In genomic region chr2:60544059-60544458, GRCh38 we compare ENCODE assay signal across 16 cellular contexts. TPM values are rescaled to one million over a fixed set of nuclear protein-coding genes. Genes with fewer than 3 reads are reported as not detected.
DNase-seq lines count a peak whose midpoint lies in the region; ATAC-seq and TF ChIP-seq lines count a peak whose summit lies in the region.
"Had no signal": no experiment of that assay in that cellular context is flagged by ENCODE, and none has a peak within 500 bp of the region (broad histone marks: within the 10 kb centered on the region; RNA-seq: fewer than 3 reads in every experiment).

No MANE protein-coding gene starts in this region.

- H4K20me1 ChIP-seq in SU-DHL-6 (ENCODE audit: low read depth, low read length): peaks cover 59% of the 10 kb centered on the region

- H3K9ac ChIP-seq in SU-DHL-6 (ENCODE audit: low read length) (peak overlapping the region; percentile 91; the same call in 1 of the 2 replicates), iPS-15b (ENCODE audit: low read depth, low read length) (peak overlapping the region; percentile 49), stomach smooth muscle (ENCODE audit: low read length in 2 of 2) (peak overlapping the region; percentile 64 to 70)

- no peak overlapping the region for H2AFZ ChIP-seq in SU-DHL-6 (ENCODE audit: low read depth, low read length, severe bottlenecking)

- H3K27ac Mint-ChIP-seq in activated CD4-positive, alpha-beta T cell treated with anti-CD3 and anti-CD28 coated beads, Interleukin-2, amount 10 ng/mL, durations not matched to agents 24 days and 14 days: no peak overlapping the region
- H3K27ac Mint-ChIP-seq: activated CD4-positive, alpha-beta memory T cell treated with anti-CD3 and anti-CD28 coated beads, Interleukin-2, amount 10 ng/mL, durations not matched to agents 7 days and 5 days had no signal

- H3K9me3 ChIP-seq in SU-DHL-6 (ENCODE audit: insufficient read depth, low read length): no peaks in the 10 kb centered on the region
- H3K9me3 ChIP-seq in iPS-15b (ENCODE audit: control insufficient read depth, insufficient read depth, low read length): no peaks in the 10 kb centered on the region
- H3K9me3 ChIP-seq in stomach smooth muscle (ENCODE audit: control insufficient read depth in 2 of 2, low read length in 2 of 2): no peaks in the 10 kb centered on the region
- H3K9me3 ChIP-seq: body of pancreas had no signal

- no peaks in the 10 kb centered on the region for H3K9me3 Mint-ChIP-seq in activated CD4-positive, alpha-beta T cell treated with anti-CD3 and anti-CD28 coated beads, Interleukin-2, amount 10 ng/mL, durations not matched to agents 24 days and 14 days
- H3K9me3 Mint-ChIP-seq: activated CD4-positive, alpha-beta memory T cell treated with anti-CD3 and anti-CD28 coated beads, Interleukin-2, amount 10 ng/mL, durations not matched to agents 7 days and 5 days had no signal

- peak overlapping the region; percentile 97 for H3K27ac ChIP-seq in SU-DHL-6 (ENCODE audit: low read depth, low read length)
- peak overlapping the region; percentile 93 for H3K27ac ChIP-seq in stomach smooth muscle (ENCODE audit: low read length)
- H3K27ac ChIP-seq: body of pancreas had no signal

- H3K4me2 ChIP-seq in SU-DHL-6 (ENCODE audit: low read depth, low read length, poor library complexity, severe bottlenecking): peak overlapping the region; percentile 100

- ATAC-seq in HG03469 (IDR thresholded peaks at IDR 0.05; ENCODE audit: unreplicated experiment): no peak
- ATAC-seq: body of pancreas, Right ventricle myocardium inferior had no signal

- H3K36me3 Mint-ChIP-seq in activated CD4-positive, alpha-beta T cell treated with anti-CD3 and anti-CD28 coated beads, Interleukin-2, amount 10 ng/mL, durations not matched to agents 24 days and 14 days (ENCODE audit: low read depth): no peaks in the 10 kb centered on the region

- TF ChIP-seq POLR2A in erythroblast (IDR thresholded peaks at IDR 0.05; ENCODE audit: low read length): no peak

- H3F3A ChIP-seq in SU-DHL-6 (ENCODE audit: insufficient read depth): peaks cover 53% of the 10 kb centered on the region

- TF ChIP-seq CTCF in SU-DHL-6 (IDR thresholded peaks at IDR 0.05; ENCODE audit: insufficient read depth, low read length, poor library complexity, severe bottlenecking): no peak

- H3K9me2 ChIP-seq in SU-DHL-6 (replicated peaks; ENCODE audit: insufficient read depth, low read length): no peaks in the 10 kb centered on the region

- H3K4me1 ChIP-seq in iPS-15b (ENCODE audit: control insufficient read depth, insufficient read depth, low read length) (peaks cover 32% of the 10 kb centered on the region), stomach smooth muscle (ENCODE audit: control insufficient read depth, insufficient read depth, low read length) (peaks cover 16% of the 10 kb centered on the region)

- no peak overlapping the region for H3K4me3 ChIP-seq in SU-DHL-6 (ENCODE audit: insufficient read depth, low read length, poor library complexity, severe bottlenecking)
- no peak overlapping the region for H3K4me3 ChIP-seq in iPS-15b (ENCODE audit: low read depth, low read length)
- H3K4me3 ChIP-seq in stomach smooth muscle (ENCODE audit: low read length in 2 of 2): peak overlapping the region; percentile 5 to 40
- H3K4me3 ChIP-seq: body of pancreas had no signal

- H3K36me3 ChIP-seq in SU-DHL-6 (ENCODE audit: low read length) (peaks cover 56% of the 10 kb centered on the region), iPS-15b (ENCODE audit: control insufficient read depth, insufficient read depth, low read length) (peaks cover 13% of the 10 kb centered on the region), stomach smooth muscle (ENCODE audit: control insufficient read depth in 2 of 2, insufficient read depth in 2 of 2, low read length in 2 of 2) (no peaks in the 10 kb centered on the region)

- H3K79me2 ChIP-seq in SU-DHL-6 (ENCODE audit: insufficient read depth, low read length): peaks cover 100% of the 10 kb centered on the region

- H3K27me3 Mint-ChIP-seq in activated CD4-positive, alpha-beta T cell treated with anti-CD3 and anti-CD28 coated beads, Interleukin-2, amount 10 ng/mL, durations not matched to agents 24 days and 14 days: peaks cover 64% of the 10 kb centered on the region

- peak; percentile 26 for DNase-seq in activated CD4-positive, alpha-beta T cell treated with anti-CD3 and anti-CD28 coated beads, Interleukin-2, amount 10 ng/mL, durations not matched to agents 24 days and 14 days
- DNase-seq in activated CD4-positive, alpha-beta T cell treated with anti-CD3 and anti-CD28 coated beads, Interleukin-2, amount 50 U/mL, for 48 hours: no peak
- DNase-seq in glomerular visceral epithelial cell (ENCODE audit: extremely low spot score) (no peak), erythroblast (lab: John Stamatoyannopoulos, UW) (no peak)
- DNase-seq: activated CD4-positive, alpha-beta memory T cell treated with anti-CD3 and anti-CD28 coated beads, Interleukin-2, amount 10 ng/mL, durations not matched to agents 7 days and 5 days; body of pancreas; COR-L47; NCI-H1105 treated with DMSO at 0.1 percent for 48 hours; NCI-H510A treated with DMSO at 0.1 percent for 48 hours; small intestine had no signal

- intact Hi-C loops in activated CD4-positive, alpha-beta T cell treated with anti-CD3 and anti-CD28 coated beads, Interleukin-2, amount 10 ng/mL, durations not matched to agents 24 days and 14 days (cut with micrococcal nuclease): no loop called here

- no peak overlapping the region for H3K4me3 Mint-ChIP-seq in activated CD4-positive, alpha-beta T cell treated with anti-CD3 and anti-CD28 coated beads, Interleukin-2, amount 10 ng/mL, durations not matched to agents 24 days and 14 days
- H3K4me3 Mint-ChIP-seq: activated CD4-positive, alpha-beta memory T cell treated with anti-CD3 and anti-CD28 coated beads, Interleukin-2, amount 10 ng/mL, durations not matched to agents 7 days and 5 days had no signal

- peaks cover under 1% of the 10 kb centered on the region for H3K4me1 Mint-ChIP-seq in activated CD4-positive, alpha-beta T cell treated with anti-CD3 and anti-CD28 coated beads, Interleukin-2, amount 10 ng/mL, durations not matched to agents 24 days and 14 days

- H3K27me3 ChIP-seq in SU-DHL-6 (ENCODE audit: low read length): no peaks in the 10 kb centered on the region
- no peaks in the 10 kb centered on the region for H3K27me3 ChIP-seq in iPS-15b (ENCODE audit: control insufficient read depth, insufficient read depth, low read length)
- H3K27me3 ChIP-seq in stomach smooth muscle (ENCODE audit: control insufficient read depth in 1 of 2, insufficient read depth in 2 of 2, low read length in 2 of 2): no peaks in the 10 kb centered on the region
- H3K27me3 ChIP-seq: body of pancreas had no signal

RNA-seq across cellular contexts. Expression of gene BCL11A, which starts 9.4 kb away (rescaled TPM):
- not detected in 2 replicates for total RNA-seq in activated CD4-positive, alpha-beta T cell treated with anti-CD3 and anti-CD28 coated beads, Interleukin-2, amount 10 ng/mL, durations not matched to agents 24 days and 14 days
- total RNA-seq: A172; activated CD4-positive, alpha-beta memory T cell treated with anti-CD3 and anti-CD28 coated beads, Interleukin-2, amount 10 ng/mL, durations not matched to agents 7 days and 5 days had no signal

Comparison
In these comparisons a context has a peak if more than half of its experiments do, and no peak if none do; other contexts are left out.
1. H3K4me3 ChIP-seq: peak in stomach smooth muscle (2 of 2); none in SU-DHL-6 (single experiment) and iPS-15b (single experiment).
2. Peak in every context shown above with its lines, with median percentiles within 50 percentile points of each other: H3K9ac ChIP-seq.